In genomic region chr12:17302001-17302400, GRCh38 we compare ENCODE assay signal across 28 cellular contexts.
"Had no signal": no experiment of that assay in that cellular context is flagged by ENCODE, and none has a peak within 500 bp of the region (broad histone marks: within the 10 kb centered on the region; RNA-seq: fewer than 3 reads in every experiment).

No MANE protein-coding gene starts in this region.

- H3K27ac Mint-ChIP-seq: stimulated activated effector memory CD8-positive, alpha-beta T cell treated with anti-CD3 and anti-CD28 coated beads, Interleukin-12 subunit alpha, Interleukin-12 subunit beta, amount 100 ng/mL, for 72 hours; stimulated activated memory B cell treated with anti-CD40 and anti-IgM and Interleukin-4, amounts not matched to agents 10 μg/mL and 1 μg/mL and 100 μg/mL, for 72 hours; stimulated activated naive B cell treated with anti-CD40 and anti-IgM and Interleukin-4, amounts not matched to agents 10 μg/mL and 1 μg/mL and 100 μg/mL, for 72 hours; stimulated activated naive CD8-positive, alpha-beta T cell treated with anti-CD3 and anti-CD28 coated beads, Interleukin-15, amount 100 ng/mL, for 72 hours; stimulated activated naive CD8-positive, alpha-beta T cell treated with anti-CD3 and anti-CD28 coated beads, Interleukin-15, Interleukin-2, amounts not matched to agents 100 ng/mL and 50 ng/mL, for 24 hours; type B pancreatic cell had no signal

- H3K36me3 Mint-ChIP-seq: stimulated activated effector memory CD8-positive, alpha-beta T cell treated with anti-CD3 and anti-CD28 coated beads, Interleukin-12 subunit alpha, Interleukin-12 subunit beta, amount 100 ng/mL, for 72 hours; stimulated activated memory B cell treated with anti-CD40 and anti-IgM and Interleukin-4, amounts not matched to agents 10 μg/mL and 1 μg/mL and 100 μg/mL, for 72 hours; stimulated activated naive B cell treated with anti-CD40 and anti-IgM and Interleukin-4, amounts not matched to agents 10 μg/mL and 1 μg/mL and 100 μg/mL, for 72 hours had no signal

- H3K4me3 Mint-ChIP-seq: stimulated activated effector memory CD8-positive, alpha-beta T cell treated with anti-CD3 and anti-CD28 coated beads, Interleukin-12 subunit alpha, Interleukin-12 subunit beta, amount 100 ng/mL, for 72 hours; stimulated activated memory B cell treated with anti-CD40 and anti-IgM and Interleukin-4, amounts not matched to agents 10 μg/mL and 1 μg/mL and 100 μg/mL, for 72 hours; stimulated activated naive B cell treated with anti-CD40 and anti-IgM and Interleukin-4, amounts not matched to agents 10 μg/mL and 1 μg/mL and 100 μg/mL, for 72 hours; stimulated activated naive CD8-positive, alpha-beta T cell treated with anti-CD3 and anti-CD28 coated beads, Interleukin-15, amount 100 ng/mL, for 72 hours; stimulated activated naive CD8-positive, alpha-beta T cell treated with anti-CD3 and anti-CD28 coated beads, Interleukin-15, Interleukin-2, amounts not matched to agents 100 ng/mL and 50 ng/mL, for 24 hours; type B pancreatic cell had no signal

- DNase-seq: stimulated activated CD4-positive, alpha-beta T cell treated with anti-CD3 and anti-CD28 coated beads, Interleukin-2, amount 100 ng/mL, for 48 hours; stimulated activated CD4-positive, alpha-beta T cell treated with anti-CD3 and anti-CD28 coated beads, Interleukin-4, amount 100 ng/mL, for 1 hour; stimulated activated CD4-positive, alpha-beta T cell treated with anti-CD3 and anti-CD28 coated beads, Interleukin-4, amount 100 ng/mL, for 24 hours; stimulated activated CD4-positive, alpha-beta T cell treated with anti-CD3 and anti-CD28 coated beads, Interleukin-4, amount 100 ng/mL, for 4 hours; stimulated activated CD8-positive, alpha-beta memory T cell treated with anti-CD3 and anti-CD28 coated beads, Interleukin-4, amount 100 ng/mL, for 48 hours; stimulated activated naive B cell treated with anti-CD40 and anti-IgM and Interleukin-4, amounts not matched to agents 10 μg/mL and 1 μg/mL and 100 μg/mL, for 72 hours; stimulated activated naive CD4-positive, alpha-beta T cell; stimulated activated naive CD4-positive, alpha-beta T cell treated with Interleukin-2 at 50 U/mL for 16 hours; stimulated activated naive CD8-positive, alpha-beta T cell treated with anti-CD3 and anti-CD28 coated beads, Interleukin-15, amount 100 ng/mL, for 72 hours; stimulated activated naive CD8-positive, alpha-beta T cell treated with anti-CD3 and anti-CD28 coated beads, Interleukin-15, Interleukin-2, amounts not matched to agents 100 U/mL and 50 U/mL, for 24 hours; stomach; substantia nigra; testis; thyroid gland; tibial artery; transverse colon; trophoblast cell; upper lobe of left lung; upper lobe of right lung; uterus had no signal

- H3K4me1 ChIP-seq: stomach, suprapubic skin, testis, thyroid gland, tibial artery, tibial nerve, transverse colon, upper lobe of left lung, upper lobe of right lung, uterus, vagina had no signal

- H3K27me3 Mint-ChIP-seq: stimulated activated memory B cell treated with anti-CD40 and anti-IgM and Interleukin-4, amounts not matched to agents 10 μg/mL and 1 μg/mL and 100 μg/mL, for 72 hours; stimulated activated naive B cell treated with anti-CD40 and anti-IgM and Interleukin-4, amounts not matched to agents 10 μg/mL and 1 μg/mL and 100 μg/mL, for 72 hours; stimulated activated naive CD8-positive, alpha-beta T cell treated with anti-CD3 and anti-CD28 coated beads, Interleukin-15, amount 100 ng/mL, for 72 hours; stimulated activated naive CD8-positive, alpha-beta T cell treated with anti-CD3 and anti-CD28 coated beads, Interleukin-15, Interleukin-2, amounts not matched to agents 100 ng/mL and 50 ng/mL, for 24 hours; type B pancreatic cell had no signal

- H3K27ac ChIP-seq: stomach, suprapubic skin, testis, thoracic aorta, thyroid gland, tibial artery, tibial nerve, transverse colon, upper lobe of left lung, upper lobe of right lung, uterus, vagina had no signal

- H3K27me3 ChIP-seq: stomach, suprapubic skin, testis, thyroid gland, tibial artery, tibial nerve, transverse colon, upper lobe of left lung, upper lobe of right lung, uterus, vagina had no signal

- H3K9me3 ChIP-seq: testis, thoracic aorta, thyroid gland, upper lobe of right lung, vagina had no signal

- H3K4me3 ChIP-seq: stomach, suprapubic skin, testis, thoracic aorta, thyroid gland, tibial artery, tibial nerve, transverse colon, upper lobe of left lung, upper lobe of right lung, uterus, vagina had no signal

- H3K36me3 ChIP-seq: stomach, suprapubic skin, thoracic aorta, thyroid gland, tibial artery, tibial nerve, transverse colon, upper lobe of left lung, upper lobe of right lung, uterus, vagina had no signal

- H3K4me1 Mint-ChIP-seq: stimulated activated effector memory CD8-positive, alpha-beta T cell treated with anti-CD3 and anti-CD28 coated beads, Interleukin-12 subunit alpha, Interleukin-12 subunit beta, amount 100 ng/mL, for 72 hours; stimulated activated memory B cell treated with anti-CD40 and anti-IgM and Interleukin-4, amounts not matched to agents 10 μg/mL and 1 μg/mL and 100 μg/mL, for 72 hours; stimulated activated naive B cell treated with anti-CD40 and anti-IgM and Interleukin-4, amounts not matched to agents 10 μg/mL and 1 μg/mL and 100 μg/mL, for 72 hours; stimulated activated naive CD8-positive, alpha-beta T cell treated with anti-CD3 and anti-CD28 coated beads, Interleukin-15, amount 100 ng/mL, for 72 hours had no signal

- ATAC-seq: stimulated activated effector memory CD8-positive, alpha-beta T cell treated with anti-CD3 and anti-CD28 coated beads, Interleukin-12 subunit alpha, Interleukin-12 subunit beta, amount 100 ng/mL, for 72 hours; stimulated activated memory B cell treated with anti-CD40 and anti-IgM and Interleukin-4, amounts not matched to agents 10 μg/mL and 1 μg/mL and 100 μg/mL, for 72 hours; stimulated activated naive B cell treated with anti-CD40 and anti-IgM and Interleukin-4, amounts not matched to agents 10 μg/mL and 1 μg/mL and 100 μg/mL, for 72 hours; stimulated activated naive CD8-positive, alpha-beta T cell treated with anti-CD3 and anti-CD28 coated beads, Interleukin-15, amount 100 ng/mL, for 72 hours; stimulated activated naive CD8-positive, alpha-beta T cell treated with anti-CD3 and anti-CD28 coated beads, Interleukin-15, Interleukin-2, amounts not matched to agents 100 U/mL and 50 U/mL, for 24 hours; upper lobe of right lung had no signal
